Comparison of ENCODE assay signal across 1 cellular context in the genomic region with DNA sequence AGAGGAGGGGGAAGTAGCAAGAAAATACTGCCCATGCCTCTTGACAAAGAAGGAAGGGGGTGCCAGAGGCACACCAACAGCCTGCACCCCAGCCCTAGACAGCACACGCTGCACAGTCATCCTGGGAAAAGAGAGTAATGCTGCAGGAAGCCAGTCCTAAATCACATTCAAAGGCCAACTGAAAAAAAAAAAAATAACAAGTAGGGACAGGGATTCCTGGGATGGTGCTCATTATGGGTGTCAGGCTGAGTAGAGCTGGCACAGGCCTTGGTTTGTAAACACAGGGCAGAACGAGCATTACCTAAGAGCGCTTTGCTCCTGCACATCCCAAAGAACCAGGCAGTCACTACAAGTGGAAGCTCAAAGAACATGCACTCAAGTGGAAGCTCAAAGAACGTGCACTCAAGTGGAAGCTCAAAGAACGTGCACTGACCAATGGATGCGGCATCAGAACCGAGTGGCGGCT.
TF ChIP-seq lines count a peak whose summit lies in the region.

No MANE protein-coding gene starts in this region.

TF ChIP-seq in HepG2, 621 proteins besides CTCF, POLR2A, EP300 and RAD21 (continued from another document):
- TF ChIP-seq PRDM15 (CRISPR knock-in tag; IDR thresholded peaks at IDR 0.05) (no peak), NCOA1 (CRISPR knock-in tag; IDR thresholded peaks at IDR 0.05) (no peak), ZFX (CRISPR knock-in tag; IDR thresholded peaks at IDR 0.05; ENCODE audit: low read depth) (0 out of 2 replicates have a peak, but pooled peaks have one; percentile 34), XRCC5 (optimal IDR thresholded peaks at IDR 0.05; ENCODE audit: low read length) (no peak), EHMT2 (IDR thresholded peaks at IDR 0.05; ENCODE audit: borderline replicate concordance, low read depth, low read length) (no peak), ZEB1 (IDR thresholded peaks at IDR 0.05; ENCODE audit: insufficient replicate concordance, low read depth) (no peak), PAF1 (CRISPR knock-in tag; IDR thresholded peaks at IDR 0.05) (no peak), NFYC (CRISPR knock-in tag; IDR thresholded peaks at IDR 0.05) (no peak), DNMT1 (CRISPR knock-in tag; IDR thresholded peaks at IDR 0.05) (no peak), PHF5A (CRISPR knock-in tag; IDR thresholded peaks at IDR 0.05; ENCODE audit: low read depth, unreplicated experiment) (no peak), MTA1 (CRISPR knock-in tag; IDR thresholded peaks at IDR 0.05; ENCODE audit: borderline replicate concordance) (no peak), ZNF256 (CRISPR knock-in tag; conservative IDR thresholded peaks at IDR 0.05) (no peak), MXI1 (IDR thresholded peaks at IDR 0.05; ENCODE audit: borderline replicate concordance, low read depth, low read length) (0 out of 3 replicates have a peak, but pooled peaks have one; percentile 25), ZNF615 (CRISPR knock-in tag; IDR thresholded peaks at IDR 0.05; ENCODE audit: borderline replicate concordance) (no peak), ZNF782 (CRISPR knock-in tag; IDR thresholded peaks at IDR 0.05; ENCODE audit: borderline replicate concordance) (no peak), ZBTB44 (CRISPR knock-in tag; IDR thresholded peaks at IDR 0.05) (no peak), ZNF234 (CRISPR knock-in tag; conservative IDR thresholded peaks at IDR 0.05) (no peak), HDAC2 (CRISPR knock-in tag; IDR thresholded peaks at IDR 0.05) (0 out of 2 replicates have a peak, but pooled peaks have one; percentile 10), ZMYM3 (CRISPR knock-in tag; IDR thresholded peaks at IDR 0.05) (no peak), ZBTB37 (CRISPR knock-in tag; IDR thresholded peaks at IDR 0.05) (no peak), NBN (conservative IDR thresholded peaks at IDR 0.05) (no peak), KLF11 (CRISPR knock-in tag; IDR thresholded peaks at IDR 0.05) (no peak), CEBPG (CRISPR knock-in tag; IDR thresholded peaks at IDR 0.05) (peak; percentile 41; the same call in 1 of the 2 replicates), THAP11 (CRISPR knock-in tag; IDR thresholded peaks at IDR 0.05) (no peak)
- TF ChIP-seq, protein P1, sequence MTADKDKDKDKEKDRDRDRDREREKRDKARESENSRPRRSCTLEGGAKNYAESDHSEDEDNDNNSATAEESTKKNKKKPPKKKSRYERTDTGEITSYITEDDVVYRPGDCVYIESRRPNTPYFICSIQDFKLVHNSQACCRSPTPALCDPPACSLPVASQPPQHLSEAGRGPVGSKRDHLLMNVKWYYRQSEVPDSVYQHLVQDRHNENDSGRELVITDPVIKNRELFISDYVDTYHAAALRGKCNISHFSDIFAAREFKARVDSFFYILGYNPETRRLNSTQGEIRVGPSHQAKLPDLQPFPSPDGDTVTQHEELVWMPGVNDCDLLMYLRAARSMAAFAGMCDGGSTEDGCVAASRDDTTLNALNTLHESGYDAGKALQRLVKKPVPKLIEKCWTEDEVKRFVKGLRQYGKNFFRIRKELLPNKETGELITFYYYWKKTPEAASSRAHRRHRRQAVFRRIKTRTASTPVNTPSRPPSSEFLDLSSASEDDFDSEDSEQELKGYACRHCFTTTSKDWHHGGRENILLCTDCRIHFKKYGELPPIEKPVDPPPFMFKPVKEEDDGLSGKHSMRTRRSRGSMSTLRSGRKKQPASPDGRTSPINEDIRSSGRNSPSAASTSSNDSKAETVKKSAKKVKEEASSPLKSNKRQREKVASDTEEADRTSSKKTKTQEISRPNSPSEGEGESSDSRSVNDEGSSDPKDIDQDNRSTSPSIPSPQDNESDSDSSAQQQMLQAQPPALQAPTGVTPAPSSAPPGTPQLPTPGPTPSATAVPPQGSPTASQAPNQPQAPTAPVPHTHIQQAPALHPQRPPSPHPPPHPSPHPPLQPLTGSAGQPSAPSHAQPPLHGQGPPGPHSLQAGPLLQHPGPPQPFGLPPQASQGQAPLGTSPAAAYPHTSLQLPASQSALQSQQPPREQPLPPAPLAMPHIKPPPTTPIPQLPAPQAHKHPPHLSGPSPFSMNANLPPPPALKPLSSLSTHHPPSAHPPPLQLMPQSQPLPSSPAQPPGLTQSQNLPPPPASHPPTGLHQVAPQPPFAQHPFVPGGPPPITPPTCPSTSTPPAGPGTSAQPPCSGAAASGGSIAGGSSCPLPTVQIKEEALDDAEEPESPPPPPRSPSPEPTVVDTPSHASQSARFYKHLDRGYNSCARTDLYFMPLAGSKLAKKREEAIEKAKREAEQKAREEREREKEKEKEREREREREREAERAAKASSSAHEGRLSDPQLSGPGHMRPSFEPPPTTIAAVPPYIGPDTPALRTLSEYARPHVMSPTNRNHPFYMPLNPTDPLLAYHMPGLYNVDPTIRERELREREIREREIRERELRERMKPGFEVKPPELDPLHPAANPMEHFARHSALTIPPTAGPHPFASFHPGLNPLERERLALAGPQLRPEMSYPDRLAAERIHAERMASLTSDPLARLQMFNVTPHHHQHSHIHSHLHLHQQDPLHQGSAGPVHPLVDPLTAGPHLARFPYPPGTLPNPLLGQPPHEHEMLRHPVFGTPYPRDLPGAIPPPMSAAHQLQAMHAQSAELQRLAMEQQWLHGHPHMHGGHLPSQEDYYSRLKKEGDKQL (CRISPR knock-in tag; IDR thresholded peaks at IDR 0.05; ENCODE audit: low read depth) = no peak
- TF ChIP-seq, protein P2, sequence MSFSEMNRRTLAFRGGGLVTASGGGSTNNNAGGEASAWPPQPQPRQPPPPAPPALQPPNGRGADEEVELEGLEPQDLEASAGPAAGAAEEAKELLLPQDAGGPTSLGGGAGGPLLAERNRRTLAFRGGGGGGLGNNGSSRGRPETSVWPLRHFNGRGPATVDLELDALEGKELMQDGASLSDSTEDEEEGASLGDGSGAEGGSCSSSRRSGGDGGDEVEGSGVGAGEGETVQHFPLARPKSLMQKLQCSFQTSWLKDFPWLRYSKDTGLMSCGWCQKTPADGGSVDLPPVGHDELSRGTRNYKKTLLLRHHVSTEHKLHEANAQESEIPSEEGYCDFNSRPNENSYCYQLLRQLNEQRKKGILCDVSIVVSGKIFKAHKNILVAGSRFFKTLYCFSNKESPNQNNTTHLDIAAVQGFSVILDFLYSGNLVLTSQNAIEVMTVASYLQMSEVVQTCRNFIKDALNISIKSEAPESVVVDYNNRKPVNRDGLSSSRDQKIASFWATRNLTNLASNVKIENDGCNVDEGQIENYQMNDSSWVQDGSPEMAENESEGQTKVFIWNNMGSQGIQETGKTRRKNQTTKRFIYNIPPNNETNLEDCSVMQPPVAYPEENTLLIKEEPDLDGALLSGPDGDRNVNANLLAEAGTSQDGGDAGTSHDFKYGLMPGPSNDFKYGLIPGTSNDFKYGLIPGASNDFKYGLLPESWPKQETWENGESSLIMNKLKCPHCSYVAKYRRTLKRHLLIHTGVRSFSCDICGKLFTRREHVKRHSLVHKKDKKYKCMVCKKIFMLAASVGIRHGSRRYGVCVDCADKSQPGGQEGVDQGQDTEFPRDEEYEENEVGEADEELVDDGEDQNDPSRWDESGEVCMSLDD (CRISPR knock-in tag; IDR thresholded peaks at IDR 0.05; ENCODE audit: borderline replicate concordance) = no peak
- TF ChIP-seq, protein P3, sequence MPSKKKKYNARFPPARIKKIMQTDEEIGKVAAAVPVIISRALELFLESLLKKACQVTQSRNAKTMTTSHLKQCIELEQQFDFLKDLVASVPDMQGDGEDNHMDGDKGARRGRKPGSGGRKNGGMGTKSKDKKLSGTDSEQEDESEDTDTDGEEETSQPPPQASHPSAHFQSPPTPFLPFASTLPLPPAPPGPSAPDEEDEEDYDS (CRISPR knock-in tag; IDR thresholded peaks at IDR 0.05) = no peak
- TF ChIP-seq, protein P4, sequence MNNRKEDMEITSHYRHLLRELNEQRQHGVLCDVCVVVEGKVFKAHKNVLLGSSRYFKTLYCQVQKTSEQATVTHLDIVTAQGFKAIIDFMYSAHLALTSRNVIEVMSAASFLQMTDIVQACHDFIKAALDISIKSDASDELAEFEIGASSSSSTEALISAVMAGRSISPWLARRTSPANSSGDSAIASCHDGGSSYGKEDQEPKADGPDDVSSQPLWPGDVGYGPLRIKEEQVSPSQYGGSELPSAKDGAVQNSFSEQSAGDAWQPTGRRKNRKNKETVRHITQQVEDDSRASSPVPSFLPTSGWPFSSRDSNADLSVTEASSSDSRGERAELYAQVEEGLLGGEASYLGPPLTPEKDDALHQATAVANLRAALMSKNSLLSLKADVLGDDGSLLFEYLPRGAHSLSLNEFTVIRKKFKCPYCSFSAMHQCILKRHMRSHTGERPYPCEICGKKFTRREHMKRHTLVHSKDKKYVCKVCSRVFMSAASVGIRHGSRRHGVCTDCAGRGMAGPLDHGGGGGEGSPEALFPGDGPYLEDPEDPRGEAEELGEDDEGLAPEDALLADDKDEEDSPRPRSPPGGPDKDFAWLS (CRISPR knock-in tag; IDR thresholded peaks at IDR 0.05; ENCODE audit: borderline replicate concordance) = no peak
- TF ChIP-seq, protein P5, sequence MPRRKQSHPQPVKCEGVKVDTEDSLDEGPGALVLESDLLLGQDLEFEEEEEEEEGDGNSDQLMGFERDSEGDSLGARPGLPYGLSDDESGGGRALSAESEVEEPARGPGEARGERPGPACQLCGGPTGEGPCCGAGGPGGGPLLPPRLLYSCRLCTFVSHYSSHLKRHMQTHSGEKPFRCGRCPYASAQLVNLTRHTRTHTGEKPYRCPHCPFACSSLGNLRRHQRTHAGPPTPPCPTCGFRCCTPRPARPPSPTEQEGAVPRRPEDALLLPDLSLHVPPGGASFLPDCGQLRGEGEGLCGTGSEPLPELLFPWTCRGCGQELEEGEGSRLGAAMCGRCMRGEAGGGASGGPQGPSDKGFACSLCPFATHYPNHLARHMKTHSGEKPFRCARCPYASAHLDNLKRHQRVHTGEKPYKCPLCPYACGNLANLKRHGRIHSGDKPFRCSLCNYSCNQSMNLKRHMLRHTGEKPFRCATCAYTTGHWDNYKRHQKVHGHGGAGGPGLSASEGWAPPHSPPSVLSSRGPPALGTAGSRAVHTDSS (CRISPR knock-in tag; conservative IDR thresholded peaks at IDR 0.05) = no peak
- TF ChIP-seq, protein P6, sequence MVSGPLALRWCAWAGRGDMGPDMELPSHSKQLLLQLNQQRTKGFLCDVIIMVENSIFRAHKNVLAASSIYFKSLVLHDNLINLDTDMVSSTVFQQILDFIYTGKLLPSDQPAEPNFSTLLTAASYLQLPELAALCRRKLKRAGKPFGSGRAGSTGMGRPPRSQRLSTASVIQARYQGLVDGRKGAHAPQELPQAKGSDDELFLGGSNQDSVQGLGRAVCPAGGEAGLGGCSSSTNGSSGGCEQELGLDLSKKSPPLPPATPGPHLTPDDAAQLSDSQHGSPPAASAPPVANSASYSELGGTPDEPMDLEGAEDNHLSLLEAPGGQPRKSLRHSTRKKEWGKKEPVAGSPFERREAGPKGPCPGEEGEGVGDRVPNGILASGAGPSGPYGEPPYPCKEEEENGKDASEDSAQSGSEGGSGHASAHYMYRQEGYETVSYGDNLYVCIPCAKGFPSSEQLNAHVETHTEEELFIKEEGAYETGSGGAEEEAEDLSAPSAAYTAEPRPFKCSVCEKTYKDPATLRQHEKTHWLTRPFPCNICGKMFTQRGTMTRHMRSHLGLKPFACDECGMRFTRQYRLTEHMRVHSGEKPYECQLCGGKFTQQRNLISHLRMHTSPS (CRISPR knock-in tag; IDR thresholded peaks at IDR 0.05; ENCODE audit: low read depth) = peak; percentile 76
